ENCODE assay signal across 1 cellular context in the genomic region with DNA sequence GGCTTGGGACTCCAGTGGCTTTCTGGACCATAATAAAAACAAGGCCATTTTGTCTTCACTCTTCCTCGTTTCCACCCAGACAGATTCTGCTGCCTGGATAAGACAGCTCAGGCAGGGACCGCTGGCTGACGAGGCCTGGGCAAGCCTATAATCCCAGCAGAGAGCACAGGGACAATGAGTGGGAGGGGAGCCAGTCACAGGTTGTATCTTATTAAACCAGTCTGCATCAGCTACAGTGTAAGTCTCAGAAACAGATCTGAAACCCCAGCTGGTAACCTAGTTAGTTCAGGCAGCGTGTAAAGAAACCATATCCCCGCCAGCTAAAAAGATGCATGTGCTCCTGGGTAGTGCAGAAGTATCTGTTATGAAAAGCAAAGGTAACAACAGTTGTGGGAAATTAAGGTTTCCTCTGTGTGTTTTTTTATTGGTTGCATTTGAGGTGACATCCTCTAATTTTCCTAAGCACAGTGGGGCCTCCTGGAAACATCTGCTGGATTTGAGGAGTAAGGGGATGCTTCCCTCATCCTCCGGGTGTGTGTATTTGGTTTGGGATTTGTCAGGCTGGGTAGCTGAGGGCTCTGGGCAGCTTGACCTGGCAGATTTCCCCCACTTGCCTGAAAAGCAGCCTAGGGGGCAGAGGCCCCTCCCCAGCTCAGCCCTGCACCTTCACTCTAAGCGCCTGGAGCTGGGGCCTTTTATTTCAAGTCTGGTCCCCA.
TF ChIP-seq lines count a peak whose summit lies in the region.

No MANE protein-coding gene starts in this region.

TF ChIP-seq in K562, 482 proteins besides CTCF, POLR2A, EP300 and RAD21 (continued from another document and continues in another):
- TF ChIP-seq, protein P1, sequence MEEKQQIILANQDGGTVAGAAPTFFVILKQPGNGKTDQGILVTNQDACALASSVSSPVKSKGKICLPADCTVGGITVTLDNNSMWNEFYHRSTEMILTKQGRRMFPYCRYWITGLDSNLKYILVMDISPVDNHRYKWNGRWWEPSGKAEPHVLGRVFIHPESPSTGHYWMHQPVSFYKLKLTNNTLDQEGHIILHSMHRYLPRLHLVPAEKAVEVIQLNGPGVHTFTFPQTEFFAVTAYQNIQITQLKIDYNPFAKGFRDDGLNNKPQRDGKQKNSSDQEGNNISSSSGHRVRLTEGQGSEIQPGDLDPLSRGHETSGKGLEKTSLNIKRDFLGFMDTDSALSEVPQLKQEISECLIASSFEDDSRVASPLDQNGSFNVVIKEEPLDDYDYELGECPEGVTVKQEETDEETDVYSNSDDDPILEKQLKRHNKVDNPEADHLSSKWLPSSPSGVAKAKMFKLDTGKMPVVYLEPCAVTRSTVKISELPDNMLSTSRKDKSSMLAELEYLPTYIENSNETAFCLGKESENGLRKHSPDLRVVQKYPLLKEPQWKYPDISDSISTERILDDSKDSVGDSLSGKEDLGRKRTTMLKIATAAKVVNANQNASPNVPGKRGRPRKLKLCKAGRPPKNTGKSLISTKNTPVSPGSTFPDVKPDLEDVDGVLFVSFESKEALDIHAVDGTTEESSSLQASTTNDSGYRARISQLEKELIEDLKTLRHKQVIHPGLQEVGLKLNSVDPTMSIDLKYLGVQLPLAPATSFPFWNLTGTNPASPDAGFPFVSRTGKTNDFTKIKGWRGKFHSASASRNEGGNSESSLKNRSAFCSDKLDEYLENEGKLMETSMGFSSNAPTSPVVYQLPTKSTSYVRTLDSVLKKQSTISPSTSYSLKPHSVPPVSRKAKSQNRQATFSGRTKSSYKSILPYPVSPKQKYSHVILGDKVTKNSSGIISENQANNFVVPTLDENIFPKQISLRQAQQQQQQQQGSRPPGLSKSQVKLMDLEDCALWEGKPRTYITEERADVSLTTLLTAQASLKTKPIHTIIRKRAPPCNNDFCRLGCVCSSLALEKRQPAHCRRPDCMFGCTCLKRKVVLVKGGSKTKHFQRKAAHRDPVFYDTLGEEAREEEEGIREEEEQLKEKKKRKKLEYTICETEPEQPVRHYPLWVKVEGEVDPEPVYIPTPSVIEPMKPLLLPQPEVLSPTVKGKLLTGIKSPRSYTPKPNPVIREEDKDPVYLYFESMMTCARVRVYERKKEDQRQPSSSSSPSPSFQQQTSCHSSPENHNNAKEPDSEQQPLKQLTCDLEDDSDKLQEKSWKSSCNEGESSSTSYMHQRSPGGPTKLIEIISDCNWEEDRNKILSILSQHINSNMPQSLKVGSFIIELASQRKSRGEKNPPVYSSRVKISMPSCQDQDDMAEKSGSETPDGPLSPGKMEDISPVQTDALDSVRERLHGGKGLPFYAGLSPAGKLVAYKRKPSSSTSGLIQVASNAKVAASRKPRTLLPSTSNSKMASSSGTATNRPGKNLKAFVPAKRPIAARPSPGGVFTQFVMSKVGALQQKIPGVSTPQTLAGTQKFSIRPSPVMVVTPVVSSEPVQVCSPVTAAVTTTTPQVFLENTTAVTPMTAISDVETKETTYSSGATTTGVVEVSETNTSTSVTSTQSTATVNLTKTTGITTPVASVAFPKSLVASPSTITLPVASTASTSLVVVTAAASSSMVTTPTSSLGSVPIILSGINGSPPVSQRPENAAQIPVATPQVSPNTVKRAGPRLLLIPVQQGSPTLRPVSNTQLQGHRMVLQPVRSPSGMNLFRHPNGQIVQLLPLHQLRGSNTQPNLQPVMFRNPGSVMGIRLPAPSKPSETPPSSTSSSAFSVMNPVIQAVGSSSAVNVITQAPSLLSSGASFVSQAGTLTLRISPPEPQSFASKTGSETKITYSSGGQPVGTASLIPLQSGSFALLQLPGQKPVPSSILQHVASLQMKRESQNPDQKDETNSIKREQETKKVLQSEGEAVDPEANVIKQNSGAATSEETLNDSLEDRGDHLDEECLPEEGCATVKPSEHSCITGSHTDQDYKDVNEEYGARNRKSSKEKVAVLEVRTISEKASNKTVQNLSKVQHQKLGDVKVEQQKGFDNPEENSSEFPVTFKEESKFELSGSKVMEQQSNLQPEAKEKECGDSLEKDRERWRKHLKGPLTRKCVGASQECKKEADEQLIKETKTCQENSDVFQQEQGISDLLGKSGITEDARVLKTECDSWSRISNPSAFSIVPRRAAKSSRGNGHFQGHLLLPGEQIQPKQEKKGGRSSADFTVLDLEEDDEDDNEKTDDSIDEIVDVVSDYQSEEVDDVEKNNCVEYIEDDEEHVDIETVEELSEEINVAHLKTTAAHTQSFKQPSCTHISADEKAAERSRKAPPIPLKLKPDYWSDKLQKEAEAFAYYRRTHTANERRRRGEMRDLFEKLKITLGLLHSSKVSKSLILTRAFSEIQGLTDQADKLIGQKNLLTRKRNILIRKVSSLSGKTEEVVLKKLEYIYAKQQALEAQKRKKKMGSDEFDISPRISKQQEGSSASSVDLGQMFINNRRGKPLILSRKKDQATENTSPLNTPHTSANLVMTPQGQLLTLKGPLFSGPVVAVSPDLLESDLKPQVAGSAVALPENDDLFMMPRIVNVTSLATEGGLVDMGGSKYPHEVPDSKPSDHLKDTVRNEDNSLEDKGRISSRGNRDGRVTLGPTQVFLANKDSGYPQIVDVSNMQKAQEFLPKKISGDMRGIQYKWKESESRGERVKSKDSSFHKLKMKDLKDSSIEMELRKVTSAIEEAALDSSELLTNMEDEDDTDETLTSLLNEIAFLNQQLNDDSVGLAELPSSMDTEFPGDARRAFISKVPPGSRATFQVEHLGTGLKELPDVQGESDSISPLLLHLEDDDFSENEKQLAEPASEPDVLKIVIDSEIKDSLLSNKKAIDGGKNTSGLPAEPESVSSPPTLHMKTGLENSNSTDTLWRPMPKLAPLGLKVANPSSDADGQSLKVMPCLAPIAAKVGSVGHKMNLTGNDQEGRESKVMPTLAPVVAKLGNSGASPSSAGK (IDR thresholded peaks at IDR 0.05), result peak; percentile 29; the same call in 1 of the 2 replicates
- TF ChIP-seq NR4A1 (CRISPR knock-in tag; IDR thresholded peaks at IDR 0.05), result no peak
- TF ChIP-seq NR4A1 (tag; IDR thresholded peaks at IDR 0.05), result no peak
- no peak for TF ChIP-seq ZSCAN32 (CRISPR knock-in tag; IDR thresholded peaks at IDR 0.05)
- TF ChIP-seq, protein P2, sequence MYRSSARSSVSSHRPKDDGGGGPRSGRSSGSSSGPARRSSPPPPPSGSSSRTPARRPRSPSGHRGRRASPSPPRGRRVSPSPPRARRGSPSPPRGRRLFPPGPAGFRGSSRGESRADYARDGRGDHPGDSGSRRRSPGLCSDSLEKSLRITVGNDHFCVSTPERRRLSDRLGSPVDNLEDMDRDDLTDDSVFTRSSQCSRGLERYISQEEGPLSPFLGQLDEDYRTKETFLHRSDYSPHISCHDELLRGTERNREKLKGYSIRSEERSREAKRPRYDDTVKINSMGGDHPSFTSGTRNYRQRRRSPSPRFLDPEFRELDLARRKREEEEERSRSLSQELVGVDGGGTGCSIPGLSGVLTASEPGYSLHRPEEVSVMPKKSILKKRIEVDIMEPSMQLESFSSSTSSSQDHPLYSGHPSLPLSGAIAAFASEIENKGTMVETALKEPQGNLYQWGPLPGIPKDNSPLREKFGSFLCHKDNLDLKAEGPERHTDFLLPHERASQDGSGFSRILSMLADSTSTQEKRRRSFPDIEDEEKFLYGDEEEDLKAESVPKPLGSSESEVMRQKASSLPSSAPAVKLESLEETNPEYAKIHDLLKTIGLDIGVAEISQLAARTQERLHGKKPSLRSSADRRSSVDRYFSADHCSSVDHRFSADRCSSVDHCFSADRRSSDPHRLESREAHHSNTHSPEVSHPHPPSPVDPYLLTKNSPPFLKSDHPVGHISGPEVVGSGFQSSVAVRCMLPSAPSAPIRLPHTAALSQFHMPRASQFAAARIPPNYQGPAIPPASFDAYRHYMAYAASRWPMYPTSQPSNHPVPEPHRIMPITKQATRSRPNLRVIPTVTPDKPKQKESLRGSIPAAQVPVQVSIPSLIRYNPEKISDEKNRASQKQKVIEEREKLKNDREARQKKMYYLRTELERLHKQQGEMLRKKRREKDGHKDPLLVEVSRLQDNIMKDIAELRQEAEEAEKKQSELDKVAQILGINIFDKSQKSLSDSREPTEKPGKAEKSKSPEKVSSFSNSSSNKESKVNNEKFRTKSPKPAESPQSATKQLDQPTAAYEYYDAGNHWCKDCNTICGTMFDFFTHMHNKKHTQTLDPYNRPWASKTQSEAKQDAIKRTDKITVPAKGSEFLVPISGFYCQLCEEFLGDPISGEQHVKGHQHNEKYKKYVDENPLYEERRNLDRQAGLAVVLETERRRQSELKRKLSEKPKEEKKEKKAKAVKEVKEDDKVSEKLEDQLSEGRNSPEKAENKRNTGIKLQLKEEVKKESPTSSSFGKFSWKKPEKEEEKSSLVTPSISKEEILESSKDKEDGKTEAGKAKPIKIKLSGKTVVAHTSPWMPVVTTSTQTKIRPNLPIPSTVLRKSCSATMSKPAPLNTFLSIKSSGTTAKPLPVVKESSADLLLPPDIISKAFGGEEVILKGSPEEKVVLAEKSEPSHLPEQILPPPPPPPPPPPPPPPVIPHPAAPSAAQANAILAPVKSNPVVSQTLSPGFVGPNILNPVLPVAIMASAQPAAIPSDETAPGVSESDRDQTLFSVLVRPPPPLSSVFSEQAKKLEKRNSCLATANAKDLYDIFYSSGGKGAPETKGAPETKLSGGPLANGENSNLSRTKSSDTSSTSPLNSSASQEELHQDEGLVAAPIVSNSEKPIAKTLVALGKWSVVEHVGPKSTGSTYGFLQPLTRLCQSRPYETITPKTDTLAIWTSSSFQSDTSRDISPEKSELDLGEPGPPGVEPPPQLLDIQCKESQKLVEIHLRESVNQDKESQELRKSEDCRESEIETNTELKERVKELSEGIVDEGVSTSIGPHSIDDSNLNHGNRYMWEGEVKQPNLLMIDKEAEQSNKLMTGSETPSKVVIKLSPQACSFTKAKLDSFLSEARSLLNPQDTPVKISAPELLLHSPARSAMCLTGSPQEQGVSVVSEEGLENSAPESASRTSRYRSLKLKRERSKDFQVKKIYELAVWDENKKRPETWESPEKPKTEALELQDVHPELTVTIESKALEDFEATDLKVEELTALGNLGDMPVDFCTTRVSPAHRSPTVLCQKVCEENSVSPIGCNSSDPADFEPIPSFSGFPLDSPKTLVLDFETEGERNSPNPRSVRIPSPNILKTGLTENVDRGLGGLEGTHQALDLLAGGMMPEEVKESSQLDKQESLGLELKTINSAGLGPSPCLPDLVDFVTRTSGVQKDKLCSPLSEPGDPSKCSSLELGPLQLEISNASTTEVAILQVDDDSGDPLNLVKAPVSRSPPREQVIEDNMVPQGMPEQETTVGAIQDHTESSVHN (IDR thresholded peaks at IDR 0.05; ENCODE audit: borderline replicate concordance in 1 of 2, low read depth in 1 of 2), result no peak
- TF ChIP-seq, protein P3, sequence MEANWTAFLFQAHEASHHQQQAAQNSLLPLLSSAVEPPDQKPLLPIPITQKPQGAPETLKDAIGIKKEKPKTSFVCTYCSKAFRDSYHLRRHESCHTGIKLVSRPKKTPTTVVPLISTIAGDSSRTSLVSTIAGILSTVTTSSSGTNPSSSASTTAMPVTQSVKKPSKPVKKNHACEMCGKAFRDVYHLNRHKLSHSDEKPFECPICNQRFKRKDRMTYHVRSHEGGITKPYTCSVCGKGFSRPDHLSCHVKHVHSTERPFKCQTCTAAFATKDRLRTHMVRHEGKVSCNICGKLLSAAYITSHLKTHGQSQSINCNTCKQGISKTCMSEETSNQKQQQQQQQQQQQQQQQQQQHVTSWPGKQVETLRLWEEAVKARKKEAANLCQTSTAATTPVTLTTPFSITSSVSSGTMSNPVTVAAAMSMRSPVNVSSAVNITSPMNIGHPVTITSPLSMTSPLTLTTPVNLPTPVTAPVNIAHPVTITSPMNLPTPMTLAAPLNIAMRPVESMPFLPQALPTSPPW (CRISPR knock-in tag; IDR thresholded peaks at IDR 0.05), result peak; percentile 68; the same call in 1 of the 2 replicates
- 0 out of 2 replicates have a peak, but pooled peaks have one; percentile 2 for TF ChIP-seq ZFX (CRISPR knock-in tag; IDR thresholded peaks at IDR 0.05)
- no peak for TF ChIP-seq CXXC5 (CRISPR knock-in tag; IDR thresholded peaks at IDR 0.05)
- no peak for TF ChIP-seq PTRF (tag; IDR thresholded peaks at IDR 0.05)
- no peak for TF ChIP-seq PCBP1 (IDR thresholded peaks at IDR 0.05; ENCODE audit: low read depth, low read length, poor library complexity, severe bottlenecking)
- no peak for TF ChIP-seq ZNF41 (CRISPR knock-in tag; conservative IDR thresholded peaks at IDR 0.05)
- no peak for TF ChIP-seq TBP (optimal IDR thresholded peaks at IDR 0.05; ENCODE audit: low read depth, low read length)
- TF ChIP-seq RBM14 (IDR thresholded peaks at IDR 0.05; ENCODE audit: borderline replicate concordance, insufficient read depth, low read depth, low read length), result no peak
- TF ChIP-seq ZNF589 (CRISPR knock-in tag; IDR thresholded peaks at IDR 0.05; ENCODE audit: low read depth), result peak; percentile 16; the same call in 1 of the 2 replicates
- TF ChIP-seq TEAD2 (tag; IDR thresholded peaks at IDR 0.05), result no peak
- TF ChIP-seq, protein P4, sequence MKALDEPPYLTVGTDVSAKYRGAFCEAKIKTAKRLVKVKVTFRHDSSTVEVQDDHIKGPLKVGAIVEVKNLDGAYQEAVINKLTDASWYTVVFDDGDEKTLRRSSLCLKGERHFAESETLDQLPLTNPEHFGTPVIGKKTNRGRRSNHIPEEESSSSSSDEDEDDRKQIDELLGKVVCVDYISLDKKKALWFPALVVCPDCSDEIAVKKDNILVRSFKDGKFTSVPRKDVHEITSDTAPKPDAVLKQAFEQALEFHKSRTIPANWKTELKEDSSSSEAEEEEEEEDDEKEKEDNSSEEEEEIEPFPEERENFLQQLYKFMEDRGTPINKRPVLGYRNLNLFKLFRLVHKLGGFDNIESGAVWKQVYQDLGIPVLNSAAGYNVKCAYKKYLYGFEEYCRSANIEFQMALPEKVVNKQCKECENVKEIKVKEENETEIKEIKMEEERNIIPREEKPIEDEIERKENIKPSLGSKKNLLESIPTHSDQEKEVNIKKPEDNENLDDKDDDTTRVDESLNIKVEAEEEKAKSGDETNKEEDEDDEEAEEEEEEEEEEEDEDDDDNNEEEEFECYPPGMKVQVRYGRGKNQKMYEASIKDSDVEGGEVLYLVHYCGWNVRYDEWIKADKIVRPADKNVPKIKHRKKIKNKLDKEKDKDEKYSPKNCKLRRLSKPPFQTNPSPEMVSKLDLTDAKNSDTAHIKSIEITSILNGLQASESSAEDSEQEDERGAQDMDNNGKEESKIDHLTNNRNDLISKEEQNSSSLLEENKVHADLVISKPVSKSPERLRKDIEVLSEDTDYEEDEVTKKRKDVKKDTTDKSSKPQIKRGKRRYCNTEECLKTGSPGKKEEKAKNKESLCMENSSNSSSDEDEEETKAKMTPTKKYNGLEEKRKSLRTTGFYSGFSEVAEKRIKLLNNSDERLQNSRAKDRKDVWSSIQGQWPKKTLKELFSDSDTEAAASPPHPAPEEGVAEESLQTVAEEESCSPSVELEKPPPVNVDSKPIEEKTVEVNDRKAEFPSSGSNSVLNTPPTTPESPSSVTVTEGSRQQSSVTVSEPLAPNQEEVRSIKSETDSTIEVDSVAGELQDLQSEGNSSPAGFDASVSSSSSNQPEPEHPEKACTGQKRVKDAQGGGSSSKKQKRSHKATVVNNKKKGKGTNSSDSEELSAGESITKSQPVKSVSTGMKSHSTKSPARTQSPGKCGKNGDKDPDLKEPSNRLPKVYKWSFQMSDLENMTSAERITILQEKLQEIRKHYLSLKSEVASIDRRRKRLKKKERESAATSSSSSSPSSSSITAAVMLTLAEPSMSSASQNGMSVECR (CRISPR knock-in tag; IDR thresholded peaks at IDR 0.05), result no peak
- no peak for TF ChIP-seq NFE2L1 (tag; IDR thresholded peaks at IDR 0.05; ENCODE audit: borderline replicate concordance, low read depth)
- TF ChIP-seq U2AF2 (optimal IDR thresholded peaks at IDR 0.05; ENCODE audit: low read depth, low read length), result no peak
- TF ChIP-seq TEAD4 (IDR thresholded peaks at IDR 0.05; ENCODE audit: low read length), result no peak
- no peak for TF ChIP-seq TEAD4 (CRISPR knock-in tag; IDR thresholded peaks at IDR 0.05; ENCODE audit: borderline replicate concordance)
- TF ChIP-seq MCM2 (IDR thresholded peaks at IDR 0.05; ENCODE audit: low read depth), result no peak
- TF ChIP-seq HNRNPUL1 (IDR thresholded peaks at IDR 0.05; ENCODE audit: low read length), result 0 out of 2 replicates have a peak, but pooled peaks have one; percentile 1
- no peak for TF ChIP-seq ETV1 (tag; conservative IDR thresholded peaks at IDR 0.05; ENCODE audit: low read depth)
- TF ChIP-seq RCOR1 (IDR thresholded peaks at IDR 0.05; ENCODE audit: borderline replicate concordance in 1 of 2, low read depth in 2 of 2, low read length in 2 of 2), result 0 out of 4 replicates have a peak, but pooled peaks of 1 of the 2 experiments have one; percentile 17
- TF ChIP-seq SAP30 (IDR thresholded peaks at IDR 0.05; ENCODE audit: borderline replicate concordance, insufficient read depth, low read depth, low read length, poor library complexity, severe bottlenecking), result peak; percentile 25
